29 cellular contexts compared by ENCODE assay signal in the genomic region with DNA sequence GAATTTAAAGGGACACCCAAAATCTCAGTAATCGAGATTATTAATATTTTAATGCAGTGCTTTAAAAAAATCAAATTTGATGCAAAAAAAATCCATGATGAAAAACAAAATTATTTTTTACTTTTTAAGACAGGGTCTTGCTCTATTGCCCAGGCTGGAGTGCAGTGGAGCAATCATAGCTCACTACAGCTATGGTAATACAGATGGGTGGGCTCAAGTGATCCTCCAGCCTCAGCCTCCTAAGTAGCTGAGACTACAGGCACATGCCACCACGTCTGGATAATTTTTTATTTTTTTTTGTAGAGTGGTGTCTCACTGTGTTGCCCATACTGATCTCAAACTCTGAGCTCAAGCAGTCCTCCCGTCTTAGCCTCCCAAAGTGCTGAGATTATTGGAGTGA.
"Had no signal": no experiment of that assay in that cellular context is flagged by ENCODE, and none has a peak within 500 bp of the region (broad histone marks: within the 10 kb centered on the region; RNA-seq: fewer than 3 reads in every experiment).

No MANE protein-coding gene starts in this region.

- H3K4me3 ChIP-seq: stomach, suprapubic skin, testis, thoracic aorta, thyroid gland, tibial artery, tibial nerve, transverse colon, upper lobe of left lung, upper lobe of right lung, uterus, vagina had no signal

- FAIRE-seq: urothelium cell line had no signal

- H3K27me3 ChIP-seq: stomach, suprapubic skin, testis, thyroid gland, tibial artery, tibial nerve, transverse colon, upper lobe of left lung, upper lobe of right lung, uterus, vagina had no signal

- H3K36me3 Mint-ChIP-seq: type B pancreatic cell had no signal

- H3K27ac ChIP-seq: stomach, suprapubic skin, testis, thoracic aorta, thyroid gland, tibial artery, tibial nerve, transverse colon, upper lobe of left lung, upper lobe of right lung, uterus, vagina had no signal

- H3K9me3 Mint-ChIP-seq: stimulated activated effector memory CD8-positive, alpha-beta T cell treated with anti-CD3 and anti-CD28 coated beads, Interleukin-12 subunit alpha, Interleukin-12 subunit beta, amount 100 ng/mL, for 72 hours; stimulated activated memory B cell treated with anti-CD40 and anti-IgM and Interleukin-4, amounts not matched to agents 10 μg/mL and 1 μg/mL and 100 μg/mL, for 72 hours; stimulated activated naive B cell treated with anti-CD40 and anti-IgM and Interleukin-4, amounts not matched to agents 10 μg/mL and 1 μg/mL and 100 μg/mL, for 72 hours; stimulated activated naive CD8-positive, alpha-beta T cell treated with anti-CD3 and anti-CD28 coated beads, Interleukin-15, amount 100 ng/mL, for 72 hours; stimulated activated naive CD8-positive, alpha-beta T cell treated with anti-CD3 and anti-CD28 coated beads, Interleukin-15, Interleukin-2, amounts not matched to agents 100 ng/mL and 50 ng/mL, for 24 hours; type B pancreatic cell had no signal

- H3K9me3 ChIP-seq: stomach, suprapubic skin, testis, thoracic aorta, thyroid gland, tibial artery, tibial nerve, transverse colon, upper lobe of left lung, upper lobe of right lung, uterus, vagina had no signal

- H3K27me3 Mint-ChIP-seq: stimulated activated memory B cell treated with anti-CD40 and anti-IgM and Interleukin-4, amounts not matched to agents 10 μg/mL and 1 μg/mL and 100 μg/mL, for 72 hours; stimulated activated naive B cell treated with anti-CD40 and anti-IgM and Interleukin-4, amounts not matched to agents 10 μg/mL and 1 μg/mL and 100 μg/mL, for 72 hours; stimulated activated naive CD8-positive, alpha-beta T cell treated with anti-CD3 and anti-CD28 coated beads, Interleukin-15, amount 100 ng/mL, for 72 hours; stimulated activated naive CD8-positive, alpha-beta T cell treated with anti-CD3 and anti-CD28 coated beads, Interleukin-15, Interleukin-2, amounts not matched to agents 100 ng/mL and 50 ng/mL, for 24 hours; type B pancreatic cell had no signal

- ATAC-seq: stimulated activated effector memory CD8-positive, alpha-beta T cell treated with anti-CD3 and anti-CD28 coated beads, Interleukin-12 subunit alpha, Interleukin-12 subunit beta, amount 100 ng/mL, for 72 hours; stimulated activated memory B cell treated with anti-CD40 and anti-IgM and Interleukin-4, amounts not matched to agents 10 μg/mL and 1 μg/mL and 100 μg/mL, for 72 hours; stimulated activated naive B cell treated with anti-CD40 and anti-IgM and Interleukin-4, amounts not matched to agents 10 μg/mL and 1 μg/mL and 100 μg/mL, for 72 hours; stimulated activated naive CD8-positive, alpha-beta T cell treated with anti-CD3 and anti-CD28 coated beads, Interleukin-15, amount 100 ng/mL, for 72 hours; stimulated activated naive CD8-positive, alpha-beta T cell treated with anti-CD3 and anti-CD28 coated beads, Interleukin-15, Interleukin-2, amounts not matched to agents 100 U/mL and 50 U/mL, for 24 hours had no signal

- DNase-seq: stimulated activated CD4-positive, alpha-beta T cell treated with anti-CD3 and anti-CD28 coated beads, Interleukin-2, amount 100 ng/mL, for 48 hours; stimulated activated CD4-positive, alpha-beta T cell treated with anti-CD3 and anti-CD28 coated beads, Interleukin-4, amount 100 ng/mL, for 1 hour; stimulated activated CD4-positive, alpha-beta T cell treated with anti-CD3 and anti-CD28 coated beads, Interleukin-4, amount 100 ng/mL, for 24 hours; stimulated activated CD4-positive, alpha-beta T cell treated with anti-CD3 and anti-CD28 coated beads, Interleukin-4, amount 100 ng/mL, for 4 hours; stimulated activated CD8-positive, alpha-beta memory T cell treated with anti-CD3 and anti-CD28 coated beads, Interleukin-4, amount 100 ng/mL, for 48 hours; stimulated activated naive B cell treated with anti-CD40 and anti-IgM and Interleukin-4, amounts not matched to agents 10 μg/mL and 1 μg/mL and 100 μg/mL, for 72 hours; stimulated activated naive CD4-positive, alpha-beta T cell; stimulated activated naive CD4-positive, alpha-beta T cell treated with Interleukin-2 at 50 U/mL for 16 hours; stimulated activated naive CD8-positive, alpha-beta T cell treated with anti-CD3 and anti-CD28 coated beads, Interleukin-15, amount 100 ng/mL, for 72 hours; stimulated activated naive CD8-positive, alpha-beta T cell treated with anti-CD3 and anti-CD28 coated beads, Interleukin-15, Interleukin-2, amounts not matched to agents 100 U/mL and 50 U/mL, for 24 hours; stomach; substantia nigra; testis; thyroid gland; tibial artery; transverse colon; trophoblast cell; upper lobe of right lung; uterus had no signal

- H3K4me3 Mint-ChIP-seq: stimulated activated effector memory CD8-positive, alpha-beta T cell treated with anti-CD3 and anti-CD28 coated beads, Interleukin-12 subunit alpha, Interleukin-12 subunit beta, amount 100 ng/mL, for 72 hours; stimulated activated memory B cell treated with anti-CD40 and anti-IgM and Interleukin-4, amounts not matched to agents 10 μg/mL and 1 μg/mL and 100 μg/mL, for 72 hours; stimulated activated naive B cell treated with anti-CD40 and anti-IgM and Interleukin-4, amounts not matched to agents 10 μg/mL and 1 μg/mL and 100 μg/mL, for 72 hours; stimulated activated naive CD8-positive, alpha-beta T cell treated with anti-CD3 and anti-CD28 coated beads, Interleukin-15, amount 100 ng/mL, for 72 hours; stimulated activated naive CD8-positive, alpha-beta T cell treated with anti-CD3 and anti-CD28 coated beads, Interleukin-15, Interleukin-2, amounts not matched to agents 100 ng/mL and 50 ng/mL, for 24 hours; type B pancreatic cell had no signal

- H3K4me1 ChIP-seq: stomach, suprapubic skin, testis, thyroid gland, tibial artery, tibial nerve, transverse colon, upper lobe of left lung, upper lobe of right lung, uterus, vagina had no signal

- H3K36me3 ChIP-seq: suprapubic skin, thoracic aorta, thyroid gland, tibial artery, tibial nerve, transverse colon, upper lobe of left lung, upper lobe of right lung, uterus, vagina had no signal

- H3K27ac Mint-ChIP-seq: stimulated activated naive B cell treated with anti-CD40 and anti-IgM and Interleukin-4, amounts not matched to agents 10 μg/mL and 1 μg/mL and 100 μg/mL, for 72 hours; type B pancreatic cell had no signal
